ENCODE assay signal across 8 cellular contexts in the genomic region with DNA sequence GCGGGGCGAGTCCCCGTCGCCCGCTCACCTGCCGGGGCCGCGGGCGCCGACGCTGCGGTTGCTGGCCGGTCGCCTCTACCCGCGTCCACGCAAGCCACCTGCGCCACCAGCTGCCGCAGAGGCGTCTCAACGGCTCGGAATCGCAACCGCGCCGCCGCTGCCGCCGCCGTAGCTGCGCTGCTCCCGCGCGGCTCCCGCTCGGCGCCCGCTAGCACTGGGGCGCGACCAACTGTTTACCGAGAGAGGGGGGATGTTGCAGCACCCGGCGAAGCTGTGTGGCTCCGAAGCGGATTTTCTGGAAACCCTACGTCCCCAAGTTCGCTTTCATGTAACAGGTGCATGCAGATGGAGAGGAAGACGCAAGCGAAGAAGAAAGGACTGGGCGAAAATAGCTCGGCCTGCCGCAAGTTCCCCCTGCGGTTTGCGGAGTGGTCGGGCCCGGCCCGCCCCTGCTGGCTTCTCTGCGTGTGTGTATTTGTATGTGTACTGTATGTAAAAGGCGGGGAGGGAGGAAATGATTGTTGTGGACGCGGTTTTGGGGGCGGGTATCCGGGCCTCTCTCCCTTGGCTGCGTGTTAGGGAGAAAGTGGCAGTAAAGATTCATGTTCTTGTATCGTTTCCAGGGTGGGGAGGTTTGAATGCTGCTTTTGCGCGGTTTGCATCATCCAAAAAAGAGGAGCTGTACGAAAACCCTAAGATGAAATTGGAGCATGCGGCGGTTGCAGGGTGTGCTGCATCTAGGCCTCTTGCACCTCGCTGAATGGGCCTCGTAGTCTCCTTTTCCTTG. TPM values are rescaled to one million over a fixed set of nuclear protein-coding genes. Genes with fewer than 3 reads are reported as not detected.
A peak's percentile ranks its signal among the peaks of the same experiment; 100 is the strongest.
DNase-seq lines count a peak whose midpoint lies in the region; ATAC-seq and TF ChIP-seq lines count a peak whose summit lies in the region.

A gene (minus strand): TSS at position 182 of the 787 bp plus-strand sequence. CDS start 782 bp downstream, outside the sequence.

- H3K27me3 ChIP-seq in CD4-positive, alpha-beta T cell (ENCODE audit: control insufficient read depth, insufficient read depth, low read length) = no peaks in the 10 kb centered on the region
- H3K27me3 ChIP-seq in ectodermal cell (ENCODE audit: control insufficient read depth, insufficient read depth, low read length, poor library complexity, severe bottlenecking) (no peaks in the 10 kb centered on the region), lung (ENCODE audit: control insufficient read depth, insufficient read depth) (no peaks in the 10 kb centered on the region)

- WGBS in ectodermal cell, 2 experiments = 0 to 1% methylated on average over 72 of the region's 72 CpGs
- WGBS in lung, 2 donors = 0% methylated on average over 71 to 72 of the region's 72 CpGs

- POLR2A ChIA-PET in CD4-positive, alpha-beta T cell (lab: Charles Lee) = interaction anchor here (0.5 to 4.6 kb wide), 36 partner anchors 11 to 219 kb away, joined by 3 to 122 read pairs (median 4); a partner anchor contains a TSS
- POLR2A ChIA-PET in activated CD8-positive, alpha-beta T cell treated with anti-CD3 and anti-CD28 coated beads for 36 hours (lab: Charles Lee) = interaction anchor here (0.9 to 3.4 kb wide), 17 partner anchors 11 to 211 kb away, joined by 3 to 31 read pairs (median 6); a partner anchor contains a TSS

- peak within 1 kb of the TSS; percentile 92 for H3K4me3 Mint-ChIP-seq in CD4-positive, alpha-beta T cell
- H3K4me3 Mint-ChIP-seq in activated CD8-positive, alpha-beta T cell treated with anti-CD3 and anti-CD28 coated beads for 36 hours = peak within 1 kb of the TSS; percentile 93

- intact Hi-C loops in CD4-positive, alpha-beta T cell (cut with DNase I, micrococcal nuclease) = loop anchor here (1.0 to 5.0 kb wide), 6 partner anchors 14 to 214 kb away; a partner anchor contains a TSS
- intact Hi-C loops in activated CD8-positive, alpha-beta T cell treated with anti-CD3 and anti-CD28 coated beads for 36 hours (cut with micrococcal nuclease) = loop anchor here (5.0 kb wide), 1 partner anchor 41 kb away; a partner anchor contains a TSS

- H3K27ac ChIP-seq in CD4-positive, alpha-beta T cell (ENCODE audit: low read depth, low read length) = peak within 1 kb of the TSS; percentile 89
- H3K27ac ChIP-seq in ectodermal cell (ENCODE audit: insufficient read depth, low read depth, low read length, poor library complexity, severe bottlenecking) = peak within 1 kb of the TSS; percentile 100
- peak within 1 kb of the TSS; percentile 87 to 97 for H3K27ac ChIP-seq in lung (ENCODE audit: low read depth in 1 of 2, low read length in 1 of 2)

- peak; percentile 72 to 88 (median 82) for DNase-seq in CD4-positive, alpha-beta T cell
- DNase-seq in HK-2 (ENCODE audit: unreplicated experiment) (peak; percentile 66), NCI-H82 treated with DMSO at 0.1 percent for 48 hours (lab: John Stamatoyannopoulos, UW; ENCODE audit: unreplicated experiment) (peak; percentile 62), lung (ENCODE audit: low spot score) (peak; percentile 69)
- DNase-seq in activated CD8-positive, alpha-beta T cell treated with anti-CD3 and anti-CD28 coated beads for 36 hours = peak; percentile 93
- DNase-seq in stimulated activated CD4-positive, alpha-beta T cell treated with anti-CD3 and anti-CD28 coated beads, TNF-alpha, amount 100 ng/mL, for 24 hours (ENCODE audit: low read depth in 3 of 3) = peak; percentile 63 to 83 (median 75)

- H3K36me3 Mint-ChIP-seq in CD4-positive, alpha-beta T cell (ENCODE audit: low read depth) = peaks cover 43% of the 10 kb centered on the region
- H3K36me3 Mint-ChIP-seq in activated CD8-positive, alpha-beta T cell treated with anti-CD3 and anti-CD28 coated beads for 36 hours (ENCODE audit: low read depth) = peaks cover 35% of the 10 kb centered on the region

- TF ChIP-seq CTCF in CD4-positive, alpha-beta T cell (IDR thresholded peaks at IDR 0.05) = no peak
- no peak for TF ChIP-seq CTCF in activated CD8-positive, alpha-beta T cell treated with anti-CD3 and anti-CD28 coated beads for 36 hours (IDR thresholded peaks at IDR 0.05)
- no peak for TF ChIP-seq CTCF in lung (IDR thresholded peaks at IDR 0.05; ENCODE audit: control extremely low read depth, extremely low read depth)

- peaks cover 15% of the 10 kb centered on the region for H3K4me1 ChIP-seq in ectodermal cell (ENCODE audit: control insufficient read depth, insufficient read depth, low read length)
- H3K4me1 ChIP-seq in lung (ENCODE audit: control insufficient read depth in 2 of 2, insufficient read depth in 2 of 2, low read length in 2 of 2) = peaks cover 0 to 2% of the 10 kb centered on the region in 2 donors

- H3K27ac Mint-ChIP-seq in CD4-positive, alpha-beta T cell = peak within 1 kb of the TSS; percentile 99
- H3K27ac Mint-ChIP-seq in activated CD8-positive, alpha-beta T cell treated with anti-CD3 and anti-CD28 coated beads for 36 hours = peak within 1 kb of the TSS; percentile 100

- no peaks in the 10 kb centered on the region for H3K9me3 Mint-ChIP-seq in CD4-positive, alpha-beta T cell
- no peaks in the 10 kb centered on the region for H3K9me3 Mint-ChIP-seq in activated CD8-positive, alpha-beta T cell treated with anti-CD3 and anti-CD28 coated beads for 36 hours

- H3K36me3 ChIP-seq in ectodermal cell (ENCODE audit: control insufficient read depth, insufficient read depth, low read length) (peaks cover 11% of the 10 kb centered on the region), lung (ENCODE audit: control insufficient read depth in 2 of 2, insufficient read depth in 2 of 2, low read length in 2 of 2) (peaks cover 3 to 5% of the 10 kb centered on the region in 2 donors)

- no peaks in the 10 kb centered on the region for H3K9me3 ChIP-seq in CD4-positive, alpha-beta T cell (ENCODE audit: control insufficient read depth, low read length)
- H3K9me3 ChIP-seq in ectodermal cell (ENCODE audit: control insufficient read depth, low read length) (no peaks in the 10 kb centered on the region), lung (ENCODE audit: control insufficient read depth in 2 of 2, insufficient read depth in 1 of 2, low read length in 1 of 2) (no peaks in the 10 kb centered on the region)

- H3K4me1 Mint-ChIP-seq in CD4-positive, alpha-beta T cell (ENCODE audit: low read depth) = peaks cover 75% of the 10 kb centered on the region
- peaks cover 49% of the 10 kb centered on the region for H3K4me1 Mint-ChIP-seq in activated CD8-positive, alpha-beta T cell treated with anti-CD3 and anti-CD28 coated beads for 36 hours (ENCODE audit: low read depth)

- H3K4me3 ChIP-seq in ectodermal cell (ENCODE audit: insufficient read depth, low read depth, low read length) = peak within 1 kb of the TSS; percentile 96
- peak within 1 kb of the TSS; percentile 88 for H3K4me3 ChIP-seq in lung

- no peaks in the 10 kb centered on the region for H3K27me3 Mint-ChIP-seq in CD4-positive, alpha-beta T cell
- H3K27me3 Mint-ChIP-seq in activated CD8-positive, alpha-beta T cell treated with anti-CD3 and anti-CD28 coated beads for 36 hours = no peaks in the 10 kb centered on the region

- peak; percentile 85 for ATAC-seq in CD4-positive, alpha-beta T cell (ENCODE audit: poor library complexity)
- peak; percentile 83 for ATAC-seq in GM19455 (IDR thresholded peaks at IDR 0.05; ENCODE audit: unreplicated experiment)
- peak; percentile 86 for ATAC-seq in activated CD8-positive, alpha-beta T cell treated with anti-CD3 and anti-CD28 coated beads for 36 hours
- peak; percentile 94 for ATAC-seq in lung (ENCODE audit: insufficient read depth, low FRiP score)

- CTCF ChIA-PET in CD4-positive, alpha-beta T cell (lab: Charles Lee) = interaction anchor here (0.6 to 1.5 kb wide), 10 partner anchors 10 to 233 kb away, joined by 3 to 4 read pairs (median 3); a partner anchor contains a TSS
- CTCF ChIA-PET in activated CD8-positive, alpha-beta T cell treated with anti-CD3 and anti-CD28 coated beads for 36 hours (lab: Charles Lee) = interaction anchor here (0.9 to 3.1 kb wide), 6 partner anchors 10 to 27 kb away, joined by 3 to 11 read pairs (median 6); no protein-coding TSS in a partner anchor

RNA-seq across cellular contexts. Expression of the gene that starts here (rescaled TPM):
- 100 to 1,000 TPM; 127 to 132 TPM for total RNA-seq in CD4-positive, alpha-beta T cell
- 100 to 1,000 TPM; 123 to 132 TPM for total RNA-seq in activated CD8-positive, alpha-beta T cell treated with anti-CD3 and anti-CD28 coated beads for 36 hours
- polyA plus RNA-seq in ectodermal cell (2013, experiment 1 of 4) = 311 TPM
- 303 TPM for polyA plus RNA-seq in ectodermal cell (2013, experiment 2 of 4)
- 269 TPM for polyA plus RNA-seq in ectodermal cell (2013, experiment 3 of 4)
- polyA plus RNA-seq in ectodermal cell (2013, experiment 4 of 4) = 297 TPM
- total RNA-seq in lung = 10 to 100 TPM; 29.5 to 75.1 TPM
- polyA plus RNA-seq in lung = 10 to 100 TPM; 14.8 to 30.0 TPM

Comparison
In these comparisons a context has a peak if more than half of its experiments do, and no peak if none do; other contexts are left out.
1. Peak in every context shown above with its lines: DNase-seq, ATAC-seq, H3K4me3 ChIP-seq and H3K27ac ChIP-seq.